8 cellular contexts compared by ENCODE assay signal in the genomic region with DNA sequence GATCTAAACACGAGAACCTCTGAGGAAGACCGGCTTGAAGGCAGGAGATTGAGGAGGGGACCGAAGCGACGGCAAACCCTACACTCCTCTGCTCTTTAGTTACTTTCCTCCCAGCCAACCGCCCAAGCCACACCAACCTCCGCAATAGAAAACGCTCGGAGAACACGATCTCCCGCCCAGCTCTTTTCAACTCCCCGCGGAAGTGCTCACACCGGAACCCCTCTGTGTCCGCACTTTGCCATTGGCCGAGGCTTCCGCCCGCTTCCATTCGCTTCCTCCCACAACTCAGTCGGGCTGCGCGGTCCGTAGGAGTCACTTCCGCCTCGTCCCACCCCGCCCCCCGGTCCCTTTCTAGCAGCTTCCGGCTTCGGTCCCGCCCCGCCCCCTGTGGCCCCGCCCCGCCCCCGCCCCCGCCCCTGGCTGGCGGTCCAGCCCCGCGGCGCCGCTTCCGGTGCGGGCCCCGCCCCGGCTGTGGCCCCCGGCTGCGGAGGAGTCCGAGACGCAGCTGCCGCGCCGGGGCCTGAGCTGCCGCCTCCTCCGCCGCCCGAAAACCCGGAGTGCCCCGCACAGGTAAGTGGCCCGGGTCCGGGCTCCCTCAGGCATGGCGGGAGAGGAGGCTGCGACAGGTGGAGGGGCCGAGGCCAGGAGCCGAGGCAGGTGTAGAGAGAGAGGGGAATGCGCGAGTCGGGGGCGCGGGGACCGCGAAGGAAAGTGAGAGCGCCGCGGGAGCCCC. TPM values are rescaled to one million over a fixed set of nuclear protein-coding genes. Genes with fewer than 3 reads are reported as not detected.
DNase-seq lines count a peak whose midpoint lies in the region; ATAC-seq and TF ChIP-seq lines count a peak whose summit lies in the region.

A gene with protein sequence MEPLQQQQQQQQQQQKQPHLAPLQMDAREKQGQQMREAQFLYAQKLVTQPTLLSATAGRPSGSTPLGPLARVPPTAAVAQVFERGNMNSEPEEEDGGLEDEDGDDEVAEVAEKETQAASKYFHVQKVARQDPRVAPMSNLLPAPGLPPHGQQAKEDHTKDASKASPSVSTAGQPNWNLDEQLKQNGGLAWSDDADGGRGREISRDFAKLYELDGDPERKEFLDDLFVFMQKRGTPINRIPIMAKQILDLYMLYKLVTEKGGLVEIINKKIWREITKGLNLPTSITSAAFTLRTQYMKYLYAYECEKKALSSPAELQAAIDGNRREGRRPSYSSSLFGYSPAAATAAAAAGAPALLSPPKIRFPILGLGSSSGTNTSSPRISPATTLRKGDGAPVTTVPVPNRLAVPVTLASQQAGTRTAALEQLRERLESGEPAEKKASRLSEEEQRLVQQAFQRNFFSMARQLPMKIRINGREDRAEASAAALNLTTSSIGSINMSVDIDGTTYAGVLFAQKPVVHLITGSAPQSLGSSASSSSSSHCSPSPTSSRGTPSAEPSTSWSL (plus strand): TSS at position 460 of the 733 bp plus-strand sequence. CDS start 2,717 bp downstream, outside the sequence.

- peak within 1 kb of the TSS; percentile 81 for H3K4me3 ChIP-seq in astrocyte of the cerebellum (ENCODE audit: low read depth, low read length)

- in situ Hi-C loops in astrocyte of the cerebellum (cut with HindIII; ENCODE audit: low sequenced_read_pairs): no loop called here

- TF ChIP-seq CTCF in astrocyte of the cerebellum (IDR thresholded peaks at IDR 0.05; ENCODE audit: low read depth, low read length, missing control alignments): no peak

- DNase-seq in NCI-H2081 treated with DMSO at 0.1 percent for 48 hours (lab: John Stamatoyannopoulos, UW) (peak; percentile 84), T-helper 9 cell (peak; percentile 93), astrocyte of the cerebellum (ENCODE audit: low read depth) (peak; percentile 91), hippocampal formation (lab: John Stamatoyannopoulos, UW) (peak; percentile 92 to 95), renal cortical epithelial cell (ENCODE audit: low read depth) (peak; percentile 94), cortex of kidney (lab: John Stamatoyannopoulos, UW) (no peak)

- ATAC-seq in GM18519 (IDR thresholded peaks at IDR 0.05; ENCODE audit: low FRiP score, unreplicated experiment): peak; percentile 49
- ATAC-seq in HG03039 (IDR thresholded peaks at IDR 0.05; ENCODE audit: unreplicated experiment): peak; percentile 64

RNA-seq across cellular contexts. Expression of the gene that starts here (rescaled TPM):
- total RNA-seq in renal cortical epithelial cell: 1.7 and 3.1 TPM in 2 replicates
